ENCODE assay signal across 34 cellular contexts in the genomic region with DNA sequence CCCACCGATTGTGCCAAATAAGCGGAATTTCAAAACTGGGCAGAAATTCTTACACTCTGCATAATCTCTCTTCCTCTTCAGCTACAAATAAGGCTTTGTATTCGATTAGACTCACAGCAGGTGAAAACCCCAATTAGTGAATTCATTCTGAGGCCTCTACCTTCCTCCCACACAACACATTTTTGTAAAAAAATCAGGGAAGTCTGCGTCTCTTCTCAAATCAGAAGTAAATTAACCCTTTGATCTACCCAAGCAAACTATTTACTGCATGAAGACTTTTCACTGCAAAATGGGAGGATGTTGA.
DNase-seq lines count a peak whose midpoint lies in the region; ATAC-seq, FAIRE-seq and TF ChIP-seq lines count a peak whose summit lies in the region.
"Had no signal": no experiment of that assay in that cellular context is flagged by ENCODE, and none has a peak within 500 bp of the region (broad histone marks: within the 10 kb centered on the region; RNA-seq: fewer than 3 reads in every experiment).

No MANE protein-coding gene starts in this region.

- BruUV-seq in HepG2 (replicated peaks; lab: Mats Ljungman, UMichigan) (no TSS peak), IMR-90 (replicated peaks; lab: Mats Ljungman, UMichigan) (no TSS peak)

- H2AK9ac ChIP-seq in IMR-90 (replicated peaks; ENCODE audit: low read depth, low read length, poor library complexity) = no peak overlapping the region

- H3K9ac ChIP-seq in HepG2 (ENCODE audit: insufficient read depth, low read depth, low read length) (no peak overlapping the region), IMR-90 (ENCODE audit: low read depth, low read length) (no peak overlapping the region)

- POLR2A ChIA-PET in HepG2 (lab: Yijun Ruan, JAX) (no interaction called here), IMR-90 (lab: Charles Lee; ENCODE audit: unreplicated experiment) (no interaction called here)

- peak overlapping the region in 2 of 5 experiments; percentile 3 to 62 for H3K4me3 Mint-ChIP-seq in brain
- H3K4me3 Mint-ChIP-seq: activated CD4-positive, alpha-beta memory T cell treated with anti-CD3 and anti-CD28 coated beads, Interleukin-2, amount 10 ng/mL, durations not matched to agents 7 days and 5 days; activated naive CD8-positive, alpha-beta T cell; CD4-positive, alpha-beta T cell; dendritic cell treated with granulocyte-macrophage colony-stimulating factor and Interleukin-4, amounts not matched to agents 40 ng/mL and 50 ng/mL, for 4 days; IgD-negative memory B cell had no signal

- no peak for TF ChIP-seq POLR2A in HepG2 (IDR thresholded peaks at IDR 0.05; ENCODE audit: insufficient read depth in 1 of 2, low read depth in 2 of 2, low read length in 2 of 2)
- no peak for TF ChIP-seq POLR2A in right lobe of liver (IDR thresholded peaks at IDR 0.05)
- no peak for TF ChIP-seq POLR2A in IMR-90 (IDR thresholded peaks at IDR 0.05; ENCODE audit: low read depth, low read length)

- H3K9me3 ChIP-seq in HepG2 (ENCODE audit: low read length) (no peaks in the 10 kb centered on the region), right lobe of liver (no peaks in the 10 kb centered on the region), IMR-90 (ENCODE audit: control insufficient read depth, insufficient read depth, low read length) (no peaks in the 10 kb centered on the region), lower lobe of right lung (no peaks in the 10 kb centered on the region)
- H3K9me3 ChIP-seq: esophagus muscularis mucosa, heart left ventricle, neutrophil, SJSA1, testis had no signal

- H2AFZ ChIP-seq in HepG2 (ENCODE audit: low read length) (no peak overlapping the region), IMR-90 (replicated peaks; ENCODE audit: low read length, poor library complexity) (no peak overlapping the region)

- intact Hi-C loops in HepG2 (cut with micrococcal nuclease; ENCODE audit: unreplicated experiment) = no loop called here
- intact Hi-C loops in right lobe of liver (cut with DNase I) = no loop called here
- intact Hi-C loops in IMR-90 (cut with micrococcal nuclease) = no loop called here
- intact Hi-C loops in lower lobe of right lung (cut with DNase I) = no loop called here

- H2BK20ac ChIP-seq in IMR-90 (ENCODE audit: low read depth, low read length) = no peak overlapping the region

- H2BK120ac ChIP-seq in IMR-90 (ENCODE audit: low read depth, low read length) = no peak overlapping the region

- no peak overlapping the region for H3K18ac ChIP-seq in IMR-90 (ENCODE audit: low read depth, low read length)

- peaks cover 0 to 5% (median 0%) of the 10 kb centered on the region in 5 experiments for H3K9me3 Mint-ChIP-seq in brain
- H3K9me3 Mint-ChIP-seq: activated CD4-positive, alpha-beta memory T cell treated with anti-CD3 and anti-CD28 coated beads, Interleukin-2, amount 10 ng/mL, durations not matched to agents 7 days and 5 days; activated T-helper 2 cell treated with anti-CD3 and anti-CD28 coated beads, Interferon-gamma antibody, Interleukin-2, Interleukin-4, amounts not matched to agents 10 μg/mL and 5 μg/mL and 100 μg/mL, durations not matched to agents 14 hours and 24 hours and 36 hours; CD4-positive, alpha-beta T cell; dendritic cell treated with granulocyte-macrophage colony-stimulating factor and Interleukin-4, amounts not matched to agents 40 ng/mL and 50 ng/mL, for 4 days had no signal

- no peak overlapping the region for H2BK15ac ChIP-seq in IMR-90 (ENCODE audit: low read depth, low read length)

- H3K36me3 ChIP-seq in HepG2 (replicated peaks in 1 of 2; ENCODE audit: control insufficient read depth in 1 of 2, insufficient read depth in 2 of 2, low read length in 2 of 2) = no peaks in the 10 kb centered on the region
- H3K36me3 ChIP-seq in right lobe of liver = no peaks in the 10 kb centered on the region
- H3K36me3 ChIP-seq in IMR-90 (ENCODE audit: control insufficient read depth, insufficient read depth, low read length) = no peaks in the 10 kb centered on the region
- H3K36me3 ChIP-seq in lower lobe of right lung = no peaks in the 10 kb centered on the region
- H3K36me3 ChIP-seq: esophagus muscularis mucosa, heart left ventricle, neutrophil, SJSA1 had no signal

- TF ChIP-seq RAD21 in HepG2 (CRISPR knock-in tag; IDR thresholded peaks at IDR 0.05) = no peak
- no peak for TF ChIP-seq RAD21 in IMR-90 (IDR thresholded peaks at IDR 0.05; ENCODE audit: low read length)

- no peaks in the 10 kb centered on the region for H3K79me2 ChIP-seq in HepG2 (ENCODE audit: insufficient read depth, low read length)

- H3K56ac ChIP-seq in IMR-90 (ENCODE audit: extremely low read depth, insufficient read depth, low read length) = no peak overlapping the region

- WGBS in HepG2 (ENCODE audit: low lambda C conversion rate) = 5% methylated on average over 4 of the region's 4 CpGs
- 34% methylated on average over 4 of the region's 4 CpGs for WGBS in right lobe of liver (ENCODE audit: insufficient coverage, low coverage, low lambda C conversion rate, missing lambda C conversion rate)
- WGBS in IMR-90 (ENCODE audit: extremely low coverage in 2 of 2, insufficient read length in 1 of 2), 2 experiments = 70% methylated on average over 2 of the region's 4 CpGs; no CpG with 5 or more reads in 1 of the 2 experiments

- H3K4me1 ChIP-seq in HepG2 (ENCODE audit: insufficient read depth, low read length) (no peaks in the 10 kb centered on the region), right lobe of liver (no peaks in the 10 kb centered on the region), IMR-90 (ENCODE audit: control insufficient read depth, insufficient read depth, low read length) (no peaks in the 10 kb centered on the region), lower lobe of right lung (no peaks in the 10 kb centered on the region)
- H3K4me1 ChIP-seq: esophagus muscularis mucosa, foreskin keratinocyte, SJSA1, testis had no signal

- H3K36me3 Mint-ChIP-seq in brain = no peaks in the 10 kb centered on the region
- H3K36me3 Mint-ChIP-seq: activated naive CD8-positive, alpha-beta T cell; IgD-negative memory B cell had no signal

- peaks cover 34% of the 10 kb centered on the region for H3K4me1 Mint-ChIP-seq in brain
- H3K4me1 Mint-ChIP-seq: activated CD4-positive, alpha-beta memory T cell treated with anti-CD3 and anti-CD28 coated beads, Interleukin-2, amount 10 ng/mL, durations not matched to agents 7 days and 5 days; IgD-negative memory B cell had no signal

- H3K79me1 ChIP-seq in IMR-90 (ENCODE audit: low read depth in 1 of 2, low read length in 2 of 2) = no peaks in the 10 kb centered on the region

- CTCF ChIA-PET in HepG2 (lab: Yijun Ruan, JAX; ENCODE audit: low intra/inter-chr PET ratio, low total read pairs) (no interaction called here), IMR-90 (lab: Yijun Ruan, JAX) (no interaction called here)

- no peaks in the 10 kb centered on the region for H3K9me1 ChIP-seq in IMR-90 (ENCODE audit: insufficient read depth, low read length)

- ATAC-seq in HepG2 (no peak), right lobe of liver (no peak), IMR-90 (ENCODE audit: low read depth) (no peak), lower lobe of right lung (no peak)

- no peak overlapping the region for H3K14ac ChIP-seq in IMR-90 (replicated peaks; ENCODE audit: low read depth, low read length)

- TF ChIP-seq CTCF in HepG2 (CRISPR knock-in tag; IDR thresholded peaks at IDR 0.05) (no peak), right lobe of liver (IDR thresholded peaks at IDR 0.05) (no peak), IMR-90 (conservative IDR thresholded peaks at IDR 0.05; ENCODE audit: low read depth, low read length) (no peak), brain (conservative IDR thresholded peaks at IDR 0.05) (no peak), lower lobe of right lung (IDR thresholded peaks at IDR 0.05) (no peak)

- no peaks in the 10 kb centered on the region for H4K20me1 ChIP-seq in HepG2 (ENCODE audit: insufficient read depth, low read length)
- no peaks in the 10 kb centered on the region for H4K20me1 ChIP-seq in IMR-90 (ENCODE audit: insufficient read depth, low read length)

- no peak overlapping the region for H4K8ac ChIP-seq in IMR-90 (ENCODE audit: low read depth in 2 of 2, low read length in 2 of 2)

- peak overlapping the region in 4 of 5 experiments; percentile 1 to 31 (median 21) for H3K27ac Mint-ChIP-seq in brain
- H3K27ac Mint-ChIP-seq: activated CD4-positive, alpha-beta memory T cell treated with anti-CD3 and anti-CD28 coated beads, Interleukin-2, amount 10 ng/mL, durations not matched to agents 7 days and 5 days; activated naive CD8-positive, alpha-beta T cell; activated T-helper 2 cell treated with anti-CD3 and anti-CD28 coated beads, Interferon-gamma antibody, Interleukin-2, Interleukin-4, amounts not matched to agents 10 μg/mL and 5 μg/mL and 100 μg/mL, durations not matched to agents 14 hours and 24 hours and 36 hours; CD4-positive, alpha-beta T cell; dendritic cell treated with granulocyte-macrophage colony-stimulating factor and Interleukin-4, amounts not matched to agents 40 ng/mL and 50 ng/mL, for 4 days; IgD-negative memory B cell; progenitor cell of endocrine pancreas had no signal

- H3K27me3 ChIP-seq in HepG2 (ENCODE audit: control insufficient read depth in 1 of 2, insufficient read depth in 2 of 2, low read length in 2 of 2) = no peaks in the 10 kb centered on the region
- no peaks in the 10 kb centered on the region for H3K27me3 ChIP-seq in right lobe of liver
- no peaks in the 10 kb centered on the region for H3K27me3 ChIP-seq in IMR-90 (ENCODE audit: control insufficient read depth, insufficient read depth, low read length)
- no peaks in the 10 kb centered on the region for H3K27me3 ChIP-seq in lower lobe of right lung (ENCODE audit: low read depth)
- H3K27me3 ChIP-seq: esophagus muscularis mucosa, foreskin keratinocyte, SJSA1, testis had no signal

- peak; percentile 62 for FAIRE-seq in HepG2 (lab: Jason Lieb, UNC)
- FAIRE-seq: urothelium cell line had no signal

- H3K27me3 Mint-ChIP-seq in brain = peaks cover 3% of the 10 kb centered on the region
- H3K27me3 Mint-ChIP-seq: IgD-negative memory B cell had no signal

- no peak overlapping the region for H3K23ac ChIP-seq in IMR-90 (ENCODE audit: low read depth, low read length)

- in situ Hi-C loops in HepG2 (cut with HindIII; ENCODE audit: extremely low pct_ligation_motif_present, low pct_unique_long_range_greater_than_20kb) (no loop called here), IMR-90 (cut with MboI; ENCODE audit: low sequenced_read_pairs) (no loop called here)

- H3K4me3 ChIP-seq in HepG2 (replicated peaks in 1 of 3; ENCODE audit: insufficient read depth in 1 of 3, low read depth in 2 of 3, low read length in 3 of 3) (no peak overlapping the region), right lobe of liver (no peak overlapping the region), IMR-90 (ENCODE audit: insufficient read depth, low read depth, low read length) (no peak overlapping the region), lower lobe of right lung (no peak overlapping the region)
- H3K4me3 ChIP-seq: esophagus muscularis mucosa, heart left ventricle, lung, SJSA1, testis had no signal

- H4K91ac ChIP-seq in IMR-90 (ENCODE audit: insufficient read depth, low read depth, low read length) = no peak overlapping the region

- DNase-seq in HepG2 (ENCODE audit: low spot score) = no peak
- no peak for DNase-seq in right lobe of liver
- DNase-seq in IMR-90 = no peak
- DNase-seq in lower lobe of right lung = no peak
- no peak for DNase-seq in ureter (ENCODE audit: low spot score)
- DNase-seq in DMS 273 (lab: John Stamatoyannopoulos, UW; ENCODE audit: unreplicated experiment) = no peak
- DNase-seq in DMS153 treated with DMSO at 0.1 percent for 48 hours (lab: John Stamatoyannopoulos, UW; ENCODE audit: unreplicated experiment) = no peak
- DNase-seq: activated CD4-positive, alpha-beta memory T cell treated with anti-CD3 and anti-CD28 coated beads, Interleukin-2, amount 10 ng/mL, durations not matched to agents 7 days and 5 days; activated CD4-positive, CD25-positive, alpha-beta regulatory T cell treated with anti-CD3 and anti-CD28 coated beads, Interleukin-2, amount 50 U/mL, for 72 hours; AML-193; anterior cingulate cortex; CD4-positive, alpha-beta T cell; central memory CD4-positive, alpha-beta T cell; EL; foreskin keratinocyte; heart left ventricle; NCI-H1105; NCI-H2081 treated with DMSO at 0.1 percent for 48 hours; NCI-H345; stimulated activated CD4-positive, alpha-beta T cell treated with anti-CD3 and anti-CD28 coated beads, Interleukin-15, amount 100 ng/mL, for 24 hours; stimulated activated naive CD4-positive, alpha-beta T cell treated with Interleukin-2 at 50 U/mL for 16 hours; T-helper 1 cell; testis had no signal

- no peak overlapping the region for H2AK5ac ChIP-seq in IMR-90 (ENCODE audit: low read depth, low read length)

- dilution Hi-C loops in IMR-90 (cut with HindIII; ENCODE audit: low sequenced_read_pairs, unreplicated experiment) = no loop called here

- peak overlapping the region; percentile 36; the same call in 1 of the 2 replicates for H3K4me2 ChIP-seq in HepG2 (ENCODE audit: low read depth, low read length)
- no peak overlapping the region for H3K4me2 ChIP-seq in IMR-90 (ENCODE audit: low read depth, low read length)

- no peak overlapping the region for H2BK5ac ChIP-seq in IMR-90 (ENCODE audit: low read depth, low read length, poor library complexity, severe bottlenecking)

- no peak overlapping the region for H3K4ac ChIP-seq in IMR-90 (ENCODE audit: low read depth, low read length)

- no peak overlapping the region for H4K5ac ChIP-seq in IMR-90 (ENCODE audit: low read depth, low read length)

- no peak overlapping the region for H3K27ac ChIP-seq in HepG2 (ENCODE audit: extremely low read length, insufficient read depth, low read length)
- no peak overlapping the region for H3K27ac ChIP-seq in right lobe of liver
- H3K27ac ChIP-seq in IMR-90 (ENCODE audit: insufficient read depth, low read length) = no peak overlapping the region
- H3K27ac ChIP-seq in lower lobe of right lung = no peak overlapping the region
- H3K27ac ChIP-seq: esophagus muscularis mucosa, foreskin keratinocyte, neutrophil, SJSA1, testis had no signal

- TF ChIP-seq EP300 in HepG2 (IDR thresholded peaks at IDR 0.05; ENCODE audit: low read depth in 2 of 2, low read length in 2 of 2) (no peak), HepG2 (CRISPR knock-in tag; IDR thresholded peaks at IDR 0.05; ENCODE audit: borderline replicate concordance) (no peak)
